1 cellular context compared by ENCODE assay signal in the genomic region with DNA sequence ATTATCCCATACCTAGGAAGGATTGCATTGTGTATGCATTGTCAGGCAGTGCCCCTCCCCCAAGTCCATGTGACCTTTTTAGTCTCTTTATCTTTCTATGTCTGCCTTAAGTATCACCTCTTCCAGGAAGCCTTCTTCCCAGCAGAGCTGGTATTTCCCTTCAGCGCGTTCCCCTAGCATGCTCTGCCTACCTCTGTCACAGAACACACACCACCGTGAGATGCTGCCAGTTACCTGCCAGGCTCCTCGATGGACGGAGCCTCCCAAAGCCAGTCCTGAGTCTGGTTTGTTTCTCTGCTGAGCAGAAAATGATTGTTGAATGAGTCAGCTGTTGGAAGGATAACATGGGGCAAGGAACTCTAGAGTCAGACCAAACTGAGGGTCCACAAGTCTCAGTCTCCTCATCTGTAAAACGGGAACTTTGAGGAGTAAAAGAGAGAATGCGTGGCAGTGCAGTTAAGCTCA.
TF ChIP-seq lines count a peak whose summit lies in the region.

No MANE protein-coding gene starts in this region.

TF ChIP-seq in K562, 482 proteins besides CTCF, POLR2A, EP300 and RAD21 (continued from another document and continues in another):
- TF ChIP-seq, protein P1, sequence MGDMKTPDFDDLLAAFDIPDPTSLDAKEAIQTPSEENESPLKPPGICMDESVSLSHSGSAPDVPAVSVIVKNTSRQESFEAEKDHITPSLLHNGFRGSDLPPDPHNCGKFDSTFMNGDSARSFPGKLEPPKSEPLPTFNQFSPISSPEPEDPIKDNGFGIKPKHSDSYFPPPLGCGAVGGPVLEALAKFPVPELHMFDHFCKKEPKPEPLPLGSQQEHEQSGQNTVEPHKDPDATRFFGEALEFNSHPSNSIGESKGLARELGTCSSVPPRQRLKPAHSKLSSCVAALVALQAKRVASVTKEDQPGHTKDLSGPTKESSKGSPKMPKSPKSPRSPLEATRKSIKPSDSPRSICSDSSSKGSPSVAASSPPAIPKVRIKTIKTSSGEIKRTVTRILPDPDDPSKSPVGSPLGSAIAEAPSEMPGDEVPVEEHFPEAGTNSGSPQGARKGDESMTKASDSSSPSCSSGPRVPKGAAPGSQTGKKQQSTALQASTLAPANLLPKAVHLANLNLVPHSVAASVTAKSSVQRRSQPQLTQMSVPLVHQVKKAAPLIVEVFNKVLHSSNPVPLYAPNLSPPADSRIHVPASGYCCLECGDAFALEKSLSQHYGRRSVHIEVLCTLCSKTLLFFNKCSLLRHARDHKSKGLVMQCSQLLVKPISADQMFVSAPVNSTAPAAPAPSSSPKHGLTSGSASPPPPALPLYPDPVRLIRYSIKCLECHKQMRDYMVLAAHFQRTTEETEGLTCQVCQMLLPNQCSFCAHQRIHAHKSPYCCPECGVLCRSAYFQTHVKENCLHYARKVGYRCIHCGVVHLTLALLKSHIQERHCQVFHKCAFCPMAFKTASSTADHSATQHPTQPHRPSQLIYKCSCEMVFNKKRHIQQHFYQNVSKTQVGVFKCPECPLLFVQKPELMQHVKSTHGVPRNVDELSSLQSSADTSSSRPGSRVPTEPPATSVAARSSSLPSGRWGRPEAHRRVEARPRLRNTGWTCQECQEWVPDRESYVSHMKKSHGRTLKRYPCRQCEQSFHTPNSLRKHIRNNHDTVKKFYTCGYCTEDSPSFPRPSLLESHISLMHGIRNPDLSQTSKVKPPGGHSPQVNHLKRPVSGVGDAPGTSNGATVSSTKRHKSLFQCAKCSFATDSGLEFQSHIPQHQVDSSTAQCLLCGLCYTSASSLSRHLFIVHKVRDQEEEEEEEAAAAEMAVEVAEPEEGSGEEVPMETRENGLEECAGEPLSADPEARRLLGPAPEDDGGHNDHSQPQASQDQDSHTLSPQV (IDR thresholded peaks at IDR 0.05): peak; percentile 76
- TF ChIP-seq BCOR (IDR thresholded peaks at IDR 0.05) (peak; percentile 96), ZNF232 (CRISPR knock-in tag; IDR thresholded peaks at IDR 0.05) (no peak), MAZ (CRISPR knock-in tag; conservative IDR thresholded peaks at IDR 0.05 in 1 of 2, IDR thresholded peaks at IDR 0.05 in 1 of 2) (0 out of 4 replicates have a peak, but pooled peaks of 1 of the 2 experiments have one; percentile 30), SMARCC2 (IDR thresholded peaks at IDR 0.05; ENCODE audit: low read depth) (0 out of 2 replicates have a peak, but pooled peaks have one; percentile 29), RCOR1 (IDR thresholded peaks at IDR 0.05; ENCODE audit: borderline replicate concordance in 1 of 2, low read depth in 2 of 2, low read length in 2 of 2) (peak; percentile 25 to 76; a peak in 3 of 4 replicates), TEAD4 (IDR thresholded peaks at IDR 0.05; ENCODE audit: low read length) (peak; percentile 23; the same call in 1 of the 2 replicates), TEAD4 (CRISPR knock-in tag; IDR thresholded peaks at IDR 0.05; ENCODE audit: borderline replicate concordance) (no peak), GATAD2A (IDR thresholded peaks at IDR 0.05) (peak; percentile 52; the same call in 1 of the 2 replicates), JUND (IDR thresholded peaks at IDR 0.05; ENCODE audit: borderline replicate concordance, low read depth, low read length) (peak; percentile 34; the same call in 1 of the 2 replicates), JUND (tag; IDR thresholded peaks at IDR 0.05; ENCODE audit: borderline replicate concordance, low read depth, low read length) (peak; percentile 56; the same call in 2 of the 3 replicates), NCOA1 (IDR thresholded peaks at IDR 0.05; ENCODE audit: low read depth) (no peak; the same call in 1 of the 2 replicates), EHMT2 (IDR thresholded peaks at IDR 0.05) (0 out of 2 replicates have a peak, but pooled peaks have one; percentile 11), RBBP5 (IDR thresholded peaks at IDR 0.05; ENCODE audit: borderline replicate concordance, insufficient read depth, low read length, poor library complexity, severe bottlenecking) (peak; percentile 62), KLF13 (tag; IDR thresholded peaks at IDR 0.05; ENCODE audit: borderline replicate concordance, low read depth) (no peak)
- TF ChIP-seq, protein P2, sequence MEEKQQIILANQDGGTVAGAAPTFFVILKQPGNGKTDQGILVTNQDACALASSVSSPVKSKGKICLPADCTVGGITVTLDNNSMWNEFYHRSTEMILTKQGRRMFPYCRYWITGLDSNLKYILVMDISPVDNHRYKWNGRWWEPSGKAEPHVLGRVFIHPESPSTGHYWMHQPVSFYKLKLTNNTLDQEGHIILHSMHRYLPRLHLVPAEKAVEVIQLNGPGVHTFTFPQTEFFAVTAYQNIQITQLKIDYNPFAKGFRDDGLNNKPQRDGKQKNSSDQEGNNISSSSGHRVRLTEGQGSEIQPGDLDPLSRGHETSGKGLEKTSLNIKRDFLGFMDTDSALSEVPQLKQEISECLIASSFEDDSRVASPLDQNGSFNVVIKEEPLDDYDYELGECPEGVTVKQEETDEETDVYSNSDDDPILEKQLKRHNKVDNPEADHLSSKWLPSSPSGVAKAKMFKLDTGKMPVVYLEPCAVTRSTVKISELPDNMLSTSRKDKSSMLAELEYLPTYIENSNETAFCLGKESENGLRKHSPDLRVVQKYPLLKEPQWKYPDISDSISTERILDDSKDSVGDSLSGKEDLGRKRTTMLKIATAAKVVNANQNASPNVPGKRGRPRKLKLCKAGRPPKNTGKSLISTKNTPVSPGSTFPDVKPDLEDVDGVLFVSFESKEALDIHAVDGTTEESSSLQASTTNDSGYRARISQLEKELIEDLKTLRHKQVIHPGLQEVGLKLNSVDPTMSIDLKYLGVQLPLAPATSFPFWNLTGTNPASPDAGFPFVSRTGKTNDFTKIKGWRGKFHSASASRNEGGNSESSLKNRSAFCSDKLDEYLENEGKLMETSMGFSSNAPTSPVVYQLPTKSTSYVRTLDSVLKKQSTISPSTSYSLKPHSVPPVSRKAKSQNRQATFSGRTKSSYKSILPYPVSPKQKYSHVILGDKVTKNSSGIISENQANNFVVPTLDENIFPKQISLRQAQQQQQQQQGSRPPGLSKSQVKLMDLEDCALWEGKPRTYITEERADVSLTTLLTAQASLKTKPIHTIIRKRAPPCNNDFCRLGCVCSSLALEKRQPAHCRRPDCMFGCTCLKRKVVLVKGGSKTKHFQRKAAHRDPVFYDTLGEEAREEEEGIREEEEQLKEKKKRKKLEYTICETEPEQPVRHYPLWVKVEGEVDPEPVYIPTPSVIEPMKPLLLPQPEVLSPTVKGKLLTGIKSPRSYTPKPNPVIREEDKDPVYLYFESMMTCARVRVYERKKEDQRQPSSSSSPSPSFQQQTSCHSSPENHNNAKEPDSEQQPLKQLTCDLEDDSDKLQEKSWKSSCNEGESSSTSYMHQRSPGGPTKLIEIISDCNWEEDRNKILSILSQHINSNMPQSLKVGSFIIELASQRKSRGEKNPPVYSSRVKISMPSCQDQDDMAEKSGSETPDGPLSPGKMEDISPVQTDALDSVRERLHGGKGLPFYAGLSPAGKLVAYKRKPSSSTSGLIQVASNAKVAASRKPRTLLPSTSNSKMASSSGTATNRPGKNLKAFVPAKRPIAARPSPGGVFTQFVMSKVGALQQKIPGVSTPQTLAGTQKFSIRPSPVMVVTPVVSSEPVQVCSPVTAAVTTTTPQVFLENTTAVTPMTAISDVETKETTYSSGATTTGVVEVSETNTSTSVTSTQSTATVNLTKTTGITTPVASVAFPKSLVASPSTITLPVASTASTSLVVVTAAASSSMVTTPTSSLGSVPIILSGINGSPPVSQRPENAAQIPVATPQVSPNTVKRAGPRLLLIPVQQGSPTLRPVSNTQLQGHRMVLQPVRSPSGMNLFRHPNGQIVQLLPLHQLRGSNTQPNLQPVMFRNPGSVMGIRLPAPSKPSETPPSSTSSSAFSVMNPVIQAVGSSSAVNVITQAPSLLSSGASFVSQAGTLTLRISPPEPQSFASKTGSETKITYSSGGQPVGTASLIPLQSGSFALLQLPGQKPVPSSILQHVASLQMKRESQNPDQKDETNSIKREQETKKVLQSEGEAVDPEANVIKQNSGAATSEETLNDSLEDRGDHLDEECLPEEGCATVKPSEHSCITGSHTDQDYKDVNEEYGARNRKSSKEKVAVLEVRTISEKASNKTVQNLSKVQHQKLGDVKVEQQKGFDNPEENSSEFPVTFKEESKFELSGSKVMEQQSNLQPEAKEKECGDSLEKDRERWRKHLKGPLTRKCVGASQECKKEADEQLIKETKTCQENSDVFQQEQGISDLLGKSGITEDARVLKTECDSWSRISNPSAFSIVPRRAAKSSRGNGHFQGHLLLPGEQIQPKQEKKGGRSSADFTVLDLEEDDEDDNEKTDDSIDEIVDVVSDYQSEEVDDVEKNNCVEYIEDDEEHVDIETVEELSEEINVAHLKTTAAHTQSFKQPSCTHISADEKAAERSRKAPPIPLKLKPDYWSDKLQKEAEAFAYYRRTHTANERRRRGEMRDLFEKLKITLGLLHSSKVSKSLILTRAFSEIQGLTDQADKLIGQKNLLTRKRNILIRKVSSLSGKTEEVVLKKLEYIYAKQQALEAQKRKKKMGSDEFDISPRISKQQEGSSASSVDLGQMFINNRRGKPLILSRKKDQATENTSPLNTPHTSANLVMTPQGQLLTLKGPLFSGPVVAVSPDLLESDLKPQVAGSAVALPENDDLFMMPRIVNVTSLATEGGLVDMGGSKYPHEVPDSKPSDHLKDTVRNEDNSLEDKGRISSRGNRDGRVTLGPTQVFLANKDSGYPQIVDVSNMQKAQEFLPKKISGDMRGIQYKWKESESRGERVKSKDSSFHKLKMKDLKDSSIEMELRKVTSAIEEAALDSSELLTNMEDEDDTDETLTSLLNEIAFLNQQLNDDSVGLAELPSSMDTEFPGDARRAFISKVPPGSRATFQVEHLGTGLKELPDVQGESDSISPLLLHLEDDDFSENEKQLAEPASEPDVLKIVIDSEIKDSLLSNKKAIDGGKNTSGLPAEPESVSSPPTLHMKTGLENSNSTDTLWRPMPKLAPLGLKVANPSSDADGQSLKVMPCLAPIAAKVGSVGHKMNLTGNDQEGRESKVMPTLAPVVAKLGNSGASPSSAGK (IDR thresholded peaks at IDR 0.05): peak; percentile 31; the same call in 1 of the 2 replicates
- TF ChIP-seq, protein P3, sequence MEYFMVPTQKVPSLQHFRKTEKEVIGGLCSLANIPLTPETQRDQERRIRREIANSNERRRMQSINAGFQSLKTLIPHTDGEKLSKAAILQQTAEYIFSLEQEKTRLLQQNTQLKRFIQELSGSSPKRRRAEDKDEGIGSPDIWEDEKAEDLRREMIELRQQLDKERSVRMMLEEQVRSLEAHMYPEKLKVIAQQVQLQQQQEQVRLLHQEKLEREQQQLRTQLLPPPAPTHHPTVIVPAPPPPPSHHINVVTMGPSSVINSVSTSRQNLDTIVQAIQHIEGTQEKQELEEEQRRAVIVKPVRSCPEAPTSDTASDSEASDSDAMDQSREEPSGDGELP (CRISPR knock-in tag; IDR thresholded peaks at IDR 0.05; ENCODE audit: borderline replicate concordance): peak; percentile 62; the same call in 1 of the 2 replicates
- TF ChIP-seq, protein P4, sequence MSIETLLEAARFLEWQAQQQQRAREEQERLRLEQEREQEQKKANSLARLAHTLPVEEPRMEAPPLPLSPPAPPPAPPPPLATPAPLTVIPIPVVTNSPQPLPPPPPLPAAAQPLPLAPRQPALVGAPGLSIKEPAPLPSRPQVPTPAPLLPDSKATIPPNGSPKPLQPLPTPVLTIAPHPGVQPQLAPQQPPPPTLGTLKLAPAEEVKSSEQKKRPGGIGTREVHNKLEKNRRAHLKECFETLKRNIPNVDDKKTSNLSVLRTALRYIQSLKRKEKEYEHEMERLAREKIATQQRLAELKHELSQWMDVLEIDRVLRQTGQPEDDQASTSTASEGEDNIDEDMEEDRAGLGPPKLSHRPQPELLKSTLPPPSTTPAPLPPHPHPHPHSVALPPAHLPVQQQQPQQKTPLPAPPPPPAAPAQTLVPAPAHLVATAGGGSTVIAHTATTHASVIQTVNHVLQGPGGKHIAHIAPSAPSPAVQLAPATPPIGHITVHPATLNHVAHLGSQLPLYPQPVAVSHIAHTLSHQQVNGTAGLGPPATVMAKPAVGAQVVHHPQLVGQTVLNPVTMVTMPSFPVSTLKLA (conservative IDR thresholded peaks at IDR 0.05): peak in 1 of 2 experiments; percentile 67; a peak in 2 of 4 replicates
- TF ChIP-seq, protein P5, sequence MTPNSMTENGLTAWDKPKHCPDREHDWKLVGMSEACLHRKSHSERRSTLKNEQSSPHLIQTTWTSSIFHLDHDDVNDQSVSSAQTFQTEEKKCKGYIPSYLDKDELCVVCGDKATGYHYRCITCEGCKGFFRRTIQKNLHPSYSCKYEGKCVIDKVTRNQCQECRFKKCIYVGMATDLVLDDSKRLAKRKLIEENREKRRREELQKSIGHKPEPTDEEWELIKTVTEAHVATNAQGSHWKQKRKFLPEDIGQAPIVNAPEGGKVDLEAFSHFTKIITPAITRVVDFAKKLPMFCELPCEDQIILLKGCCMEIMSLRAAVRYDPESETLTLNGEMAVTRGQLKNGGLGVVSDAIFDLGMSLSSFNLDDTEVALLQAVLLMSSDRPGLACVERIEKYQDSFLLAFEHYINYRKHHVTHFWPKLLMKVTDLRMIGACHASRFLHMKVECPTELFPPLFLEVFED (CRISPR knock-in tag; conservative IDR thresholded peaks at IDR 0.05): no peak
- TF ChIP-seq, protein P6, sequence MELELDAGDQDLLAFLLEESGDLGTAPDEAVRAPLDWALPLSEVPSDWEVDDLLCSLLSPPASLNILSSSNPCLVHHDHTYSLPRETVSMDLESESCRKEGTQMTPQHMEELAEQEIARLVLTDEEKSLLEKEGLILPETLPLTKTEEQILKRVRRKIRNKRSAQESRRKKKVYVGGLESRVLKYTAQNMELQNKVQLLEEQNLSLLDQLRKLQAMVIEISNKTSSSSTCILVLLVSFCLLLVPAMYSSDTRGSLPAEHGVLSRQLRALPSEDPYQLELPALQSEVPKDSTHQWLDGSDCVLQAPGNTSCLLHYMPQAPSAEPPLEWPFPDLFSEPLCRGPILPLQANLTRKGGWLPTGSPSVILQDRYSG (tag; conservative IDR thresholded peaks at IDR 0.05; ENCODE audit: low read depth): peak; percentile 40; the same call in 1 of the 2 replicates
- TF ChIP-seq, protein P7, sequence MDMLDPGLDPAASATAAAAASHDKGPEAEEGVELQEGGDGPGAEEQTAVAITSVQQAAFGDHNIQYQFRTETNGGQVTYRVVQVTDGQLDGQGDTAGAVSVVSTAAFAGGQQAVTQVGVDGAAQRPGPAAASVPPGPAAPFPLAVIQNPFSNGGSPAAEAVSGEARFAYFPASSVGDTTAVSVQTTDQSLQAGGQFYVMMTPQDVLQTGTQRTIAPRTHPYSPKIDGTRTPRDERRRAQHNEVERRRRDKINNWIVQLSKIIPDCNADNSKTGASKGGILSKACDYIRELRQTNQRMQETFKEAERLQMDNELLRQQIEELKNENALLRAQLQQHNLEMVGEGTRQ (CRISPR knock-in tag; IDR thresholded peaks at IDR 0.05): peak; percentile 78
- TF ChIP-seq, protein P8, sequence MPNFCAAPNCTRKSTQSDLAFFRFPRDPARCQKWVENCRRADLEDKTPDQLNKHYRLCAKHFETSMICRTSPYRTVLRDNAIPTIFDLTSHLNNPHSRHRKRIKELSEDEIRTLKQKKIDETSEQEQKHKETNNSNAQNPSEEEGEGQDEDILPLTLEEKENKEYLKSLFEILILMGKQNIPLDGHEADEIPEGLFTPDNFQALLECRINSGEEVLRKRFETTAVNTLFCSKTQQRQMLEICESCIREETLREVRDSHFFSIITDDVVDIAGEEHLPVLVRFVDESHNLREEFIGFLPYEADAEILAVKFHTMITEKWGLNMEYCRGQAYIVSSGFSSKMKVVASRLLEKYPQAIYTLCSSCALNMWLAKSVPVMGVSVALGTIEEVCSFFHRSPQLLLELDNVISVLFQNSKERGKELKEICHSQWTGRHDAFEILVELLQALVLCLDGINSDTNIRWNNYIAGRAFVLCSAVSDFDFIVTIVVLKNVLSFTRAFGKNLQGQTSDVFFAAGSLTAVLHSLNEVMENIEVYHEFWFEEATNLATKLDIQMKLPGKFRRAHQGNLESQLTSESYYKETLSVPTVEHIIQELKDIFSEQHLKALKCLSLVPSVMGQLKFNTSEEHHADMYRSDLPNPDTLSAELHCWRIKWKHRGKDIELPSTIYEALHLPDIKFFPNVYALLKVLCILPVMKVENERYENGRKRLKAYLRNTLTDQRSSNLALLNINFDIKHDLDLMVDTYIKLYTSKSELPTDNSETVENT (CRISPR knock-in tag; IDR thresholded peaks at IDR 0.05): no peak
